27 cellular contexts compared by ENCODE assay signal in the genomic region with DNA sequence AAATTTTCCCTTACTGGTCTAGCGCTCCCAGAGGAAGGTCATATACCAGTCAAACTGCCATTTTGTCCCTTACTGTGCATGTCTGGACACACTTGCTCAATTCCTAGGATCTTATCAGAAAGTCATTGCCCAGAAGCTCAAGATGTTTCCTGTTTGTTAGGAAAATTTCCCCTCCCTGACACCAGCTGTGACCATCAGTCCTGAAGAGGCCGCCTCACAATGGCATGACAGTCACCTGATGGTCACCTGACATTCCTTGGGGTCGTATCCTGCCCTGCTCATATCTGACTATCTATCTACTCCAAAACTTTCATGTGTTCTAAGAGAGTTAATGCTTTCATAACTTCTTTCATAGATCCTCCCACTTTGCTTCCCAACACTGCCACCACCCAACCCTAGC.
"Had no signal": no experiment of that assay in that cellular context is flagged by ENCODE, and none has a peak within 500 bp of the region (broad histone marks: within the 10 kb centered on the region; RNA-seq: fewer than 3 reads in every experiment).

No MANE protein-coding gene starts in this region.

- H3K9me3 ChIP-seq: left lung, lower lobe of right lung, pancreas, prostate gland, transverse colon, upper lobe of right lung had no signal

- DNase-seq: hippocampal formation; immature natural killer cell; kidney; left colon; left lung; lower lobe of right lung; mammary epithelial cell; mesenchymal stem cell; naive thymus-derived CD8-positive, alpha-beta T cell; nucleus accumbens; pancreas; posterior cingulate gyrus; retina; right cardiac atrium; stimulated activated CD4-positive, alpha-beta T cell treated with anti-CD3 and anti-CD28 coated beads, Interleukin-12 subunit alpha, Interleukin-12 subunit beta, amount 100 ng/mL, for 4 hours; stimulated activated CD4-positive, alpha-beta T cell treated with anti-CD3 and anti-CD28 coated beads, Interleukin-15, amount 100 ng/mL, for 24 hours; stimulated activated CD4-positive, alpha-beta T cell treated with anti-CD3 and anti-CD28 coated beads, Interleukin-2, amount 100 ng/mL, for 24 hours; stimulated activated CD4-positive, alpha-beta T cell treated with anti-CD3 and anti-CD28 coated beads, Interleukin-4, amount 100 ng/mL, for 24 hours; stimulated activated naive CD4-positive, alpha-beta T cell; transverse colon; upper lobe of right lung had no signal

- H3K4me1 ChIP-seq: left lung, lower lobe of right lung, pancreas, prostate gland, transverse colon, upper lobe of right lung had no signal

- H3K9me3 Mint-ChIP-seq: nephron; neural crest cell; stimulated activated naive CD8-positive, alpha-beta T cell treated with anti-CD3 and anti-CD28 coated beads, Interleukin-15, Interleukin-2, amounts not matched to agents 100 ng/mL and 50 ng/mL, for 24 hours had no signal

- H3K4me3 Mint-ChIP-seq: immature natural killer cell; naive thymus-derived CD8-positive, alpha-beta T cell; nephron; neural crest cell; stimulated activated effector memory CD8-positive, alpha-beta T cell treated with anti-CD3 and anti-CD28 coated beads, Interleukin-12 subunit alpha, Interleukin-12 subunit beta, amount 100 ng/mL, for 72 hours; stimulated activated naive CD8-positive, alpha-beta T cell treated with anti-CD3 and anti-CD28 coated beads, Interleukin-15, Interleukin-2, amounts not matched to agents 100 ng/mL and 50 ng/mL, for 24 hours had no signal

- H3K4me1 Mint-ChIP-seq: immature natural killer cell; naive thymus-derived CD8-positive, alpha-beta T cell; neural crest cell; stimulated activated effector memory CD8-positive, alpha-beta T cell treated with anti-CD3 and anti-CD28 coated beads, Interleukin-12 subunit alpha, Interleukin-12 subunit beta, amount 100 ng/mL, for 72 hours had no signal

- H3K27me3 ChIP-seq: left lung, pancreas, transverse colon, upper lobe of right lung had no signal

- H3K27ac ChIP-seq: left lung, lower lobe of right lung, pancreas, prostate gland, skin epidermis, transverse colon, upper lobe of right lung had no signal

- H3K27ac Mint-ChIP-seq: immature natural killer cell; naive thymus-derived CD8-positive, alpha-beta T cell; nephron; stimulated activated effector memory CD8-positive, alpha-beta T cell treated with anti-CD3 and anti-CD28 coated beads, Interleukin-12 subunit alpha, Interleukin-12 subunit beta, amount 100 ng/mL, for 72 hours; stimulated activated naive CD8-positive, alpha-beta T cell treated with anti-CD3 and anti-CD28 coated beads, Interleukin-15, Interleukin-2, amounts not matched to agents 100 ng/mL and 50 ng/mL, for 24 hours had no signal

- H3K36me3 Mint-ChIP-seq: immature natural killer cell; naive thymus-derived CD8-positive, alpha-beta T cell; stimulated activated effector memory CD8-positive, alpha-beta T cell treated with anti-CD3 and anti-CD28 coated beads, Interleukin-12 subunit alpha, Interleukin-12 subunit beta, amount 100 ng/mL, for 72 hours had no signal

- H3K36me3 ChIP-seq: left lung, lower lobe of right lung, pancreas, prostate gland, transverse colon, upper lobe of right lung had no signal

- H3K27me3 Mint-ChIP-seq: stimulated activated naive CD8-positive, alpha-beta T cell treated with anti-CD3 and anti-CD28 coated beads, Interleukin-15, Interleukin-2, amounts not matched to agents 100 ng/mL and 50 ng/mL, for 24 hours had no signal

- H3K4me3 ChIP-seq: left lung, lower lobe of right lung, pancreas, prostate gland, skin epidermis, transverse colon, upper lobe of right lung had no signal
